38 cellular contexts compared by ENCODE assay signal in genomic region chr12:48472259-48472658, GRCh38. TPM values are rescaled to one million over a fixed set of nuclear protein-coding genes. Genes with fewer than 3 reads are reported as not detected.
"Had no signal": no experiment of that assay in that cellular context is flagged by ENCODE, and none has a peak within 500 bp of the region (broad histone marks: within the 10 kb centered on the region; RNA-seq: fewer than 3 reads in every experiment).

Gene ANP32D, plus strand, starts transcription at chr12:48472559. Its CDS starts 106 bp downstream, at chr12:48472665.

- H3K4me3 ChIP-seq: MG63 had no signal

- H3K4me2 ChIP-seq: KMS-11 had no signal

- DNase-seq: Karpas-422, Kasumi-1, KG1, MG63, MM.1S, MV-4-11, NCI-H1048, NCI-H1092, NCI-H1092 treated with DMSO at 0.1 percent for 48 hours, NCI-H1105, NCI-H1105 treated with DMSO at 0.1 percent for 48 hours, NCI-H1417, NCI-H1417 treated with DMSO at 0.1 percent for 48 hours, NCI-H1436, NCI-H1436 treated with DMSO at 0.1 percent for 48 hours, NCI-H146, NCI-H1694, NCI-H1694 treated with DMSO at 0.1 percent for 48 hours, NCI-H187, NCI-H187 treated with DMSO at 0.1 percent for 48 hours, NCI-H1930, NCI-H2029, NCI-H2029 treated with DMSO at 0.1 percent for 48 hours, NCI-H2081, NCI-H2081 treated with DMSO at 0.1 percent for 48 hours, NCI-H2107, NCI-H2171, NCI-H2171 treated with DMSO at 0.1 percent for 48 hours, NCI-H2227 treated with DMSO at 0.1 percent for 48 hours, NCI-H226, NCI-H345, NCI-H446, NCI-H446 treated with DMSO at 0.1 percent for 48 hours had no signal

- H3K27ac ChIP-seq: KMS-11 had no signal

RNA-seq across cellular contexts. Expression of gene ANP32D, which starts in this region (rescaled TPM):
- total RNA-seq: LHCN-M2, M059J, MCF 10A, NCI-H460 had no signal
